ENCODE assay signal across 25 cellular contexts in genomic region chr10:21110358-21110757, GRCh38.
DNase-seq lines count a peak whose midpoint lies in the region; ATAC-seq, FAIRE-seq and TF ChIP-seq lines count a peak whose summit lies in the region.
"Had no signal": no experiment of that assay in that cellular context is flagged by ENCODE, and none has a peak within 500 bp of the region (broad histone marks: within the 10 kb centered on the region; RNA-seq: fewer than 3 reads in every experiment).

No MANE protein-coding gene starts in this region.

- H2BK5ac ChIP-seq in IMR-90 (ENCODE audit: low read depth, low read length, poor library complexity, severe bottlenecking) (no peak overlapping the region), H1 (ENCODE audit: low read depth, low read length) (no peak overlapping the region)

- H3K4ac ChIP-seq in IMR-90 (ENCODE audit: low read depth, low read length) (no peak overlapping the region), H1 (replicated peaks; ENCODE audit: insufficient read length, low read depth, low read length) (no peak overlapping the region)

- H3K9me1 ChIP-seq in IMR-90 (ENCODE audit: insufficient read depth, low read length), result no peaks in the 10 kb centered on the region

- no peak overlapping the region for H3K18ac ChIP-seq in IMR-90 (ENCODE audit: low read depth, low read length)
- no peak overlapping the region for H3K18ac ChIP-seq in H1 (ENCODE audit: extremely low read depth, low read length)

- H3K4me1 ChIP-seq in HepG2 (ENCODE audit: insufficient read depth, low read length) (no peaks in the 10 kb centered on the region), right lobe of liver (no peaks in the 10 kb centered on the region), IMR-90 (ENCODE audit: control insufficient read depth, insufficient read depth, low read length) (no peaks in the 10 kb centered on the region), H1 (replicated peaks in 1 of 4; ENCODE audit: control insufficient read depth in 3 of 4, insufficient read depth in 4 of 4, low read length in 3 of 4) (no peaks in the 10 kb centered on the region), prostate gland (replicated peaks) (no peaks in the 10 kb centered on the region)
- H3K4me1 ChIP-seq: BE2C, BLaER1 had no signal

- no peak for TF ChIP-seq POLR2A in HepG2 (IDR thresholded peaks at IDR 0.05; ENCODE audit: insufficient read depth in 1 of 2, low read depth in 2 of 2, low read length in 2 of 2)
- no peak for TF ChIP-seq POLR2A in right lobe of liver (IDR thresholded peaks at IDR 0.05)
- TF ChIP-seq POLR2A in IMR-90 (IDR thresholded peaks at IDR 0.05; ENCODE audit: low read depth, low read length), result no peak
- TF ChIP-seq POLR2A in H1 (IDR thresholded peaks at IDR 0.05; ENCODE audit: control extremely low read depth in 1 of 2, low read depth in 2 of 2, low read length in 2 of 2), result no peak
- TF ChIP-seq POLR2A in prostate gland (IDR thresholded peaks at IDR 0.05), result no peak

- H3K4me2 ChIP-seq in HepG2 (ENCODE audit: low read depth, low read length) (no peak overlapping the region), IMR-90 (ENCODE audit: low read depth, low read length) (no peak overlapping the region), H1 (ENCODE audit: insufficient read depth in 1 of 2, low read depth in 2 of 2, low read length in 2 of 2) (no peak overlapping the region)
- H3K4me2 ChIP-seq: BLaER1 had no signal

- no peak overlapping the region for H3K56ac ChIP-seq in IMR-90 (ENCODE audit: extremely low read depth, insufficient read depth, low read length)
- H3K56ac ChIP-seq in H1 (replicated peaks; ENCODE audit: insufficient read length, low read depth, low read length), result no peak overlapping the region

- dilution Hi-C loops in IMR-90 (cut with HindIII; ENCODE audit: low sequenced_read_pairs, unreplicated experiment), result no loop called here

- intact Hi-C loops in HepG2 (cut with micrococcal nuclease; ENCODE audit: unreplicated experiment), result no loop called here
- intact Hi-C loops in right lobe of liver (cut with DNase I), result no loop called here
- intact Hi-C loops in IMR-90 (cut with micrococcal nuclease), result no loop called here
- intact Hi-C loops in prostate gland (cut with DNase I), result no loop called here

- in situ Hi-C loops in HepG2 (cut with HindIII; ENCODE audit: extremely low pct_ligation_motif_present, low pct_unique_long_range_greater_than_20kb) (no loop called here), IMR-90 (cut with MboI; ENCODE audit: low sequenced_read_pairs) (no loop called here)

- H3K9me3 ChIP-seq in HepG2 (ENCODE audit: low read length) (no peaks in the 10 kb centered on the region), right lobe of liver (no peaks in the 10 kb centered on the region), IMR-90 (ENCODE audit: control insufficient read depth, insufficient read depth, low read length) (no peaks in the 10 kb centered on the region), H1 (ENCODE audit: insufficient read depth in 2 of 2, low read depth in 1 of 2, low read length in 1 of 2) (no peaks in the 10 kb centered on the region), prostate gland (no peaks in the 10 kb centered on the region)
- H3K9me3 ChIP-seq: BE2C, BLaER1 had no signal

- no peaks in the 10 kb centered on the region for H3K23me2 ChIP-seq in H1 (ENCODE audit: low read depth, low read length)

- H4K8ac ChIP-seq in IMR-90 (ENCODE audit: low read depth in 2 of 2, low read length in 2 of 2) (no peak overlapping the region), H1 (ENCODE audit: extremely low read depth, insufficient read depth, low read length) (no peak overlapping the region)

- H2AFZ ChIP-seq in HepG2 (ENCODE audit: low read length) (no peak overlapping the region), IMR-90 (replicated peaks; ENCODE audit: low read length, poor library complexity) (no peak overlapping the region), H1 (ENCODE audit: low read length) (no peak overlapping the region)

- 4% methylated on average over 2 of the region's 2 CpGs for WGBS in HepG2 (ENCODE audit: low lambda C conversion rate)
- WGBS in right lobe of liver (ENCODE audit: insufficient coverage, low coverage, low lambda C conversion rate, missing lambda C conversion rate), result 63% methylated on average over 2 of the region's 2 CpGs
- WGBS in IMR-90 (ENCODE audit: extremely low coverage in 2 of 2, insufficient read length in 1 of 2), 2 experiments, result 60% methylated on average over 2 of the region's 2 CpGs; no CpG with 5 or more reads in 1 of the 2 experiments
- 90% methylated on average over 2 of the region's 2 CpGs; no CpG with 5 or more reads in 1 of the 2 experiments for WGBS in H1 (ENCODE audit: extremely low coverage in 1 of 2, insufficient coverage in 1 of 2, insufficient read length in 1 of 2, insufficient replicate concordance in 2 of 2, low coverage in 1 of 2, low lambda C conversion rate in 2 of 2, missing lambda C conversion rate in 1 of 2), 2 experiments
- WGBS in prostate gland, result 92% methylated on average over 2 of the region's 2 CpGs

- ATAC-seq in HepG2 (no peak), right lobe of liver (no peak), IMR-90 (ENCODE audit: low read depth) (no peak)
- ATAC-seq: GM12878 had no signal

- H3K79me2 ChIP-seq in HepG2 (ENCODE audit: insufficient read depth, low read length), result no peaks in the 10 kb centered on the region
- no peaks in the 10 kb centered on the region for H3K79me2 ChIP-seq in H1 (ENCODE audit: control insufficient read depth in 1 of 2, insufficient read depth in 2 of 2, low read length in 2 of 2)

- H2BK20ac ChIP-seq in IMR-90 (ENCODE audit: low read depth, low read length), result no peak overlapping the region
- no peak overlapping the region for H2BK20ac ChIP-seq in H1 (ENCODE audit: low read length)

- no peaks in the 10 kb centered on the region for H3K27me3 ChIP-seq in HepG2 (ENCODE audit: control insufficient read depth in 1 of 2, insufficient read depth in 2 of 2, low read length in 2 of 2)
- H3K27me3 ChIP-seq in right lobe of liver, result no peaks in the 10 kb centered on the region
- H3K27me3 ChIP-seq in IMR-90 (ENCODE audit: control insufficient read depth, insufficient read depth, low read length), result no peaks in the 10 kb centered on the region
- no peaks in the 10 kb centered on the region for H3K27me3 ChIP-seq in H1 (replicated peaks in 1 of 4; ENCODE audit: control insufficient read depth in 3 of 4, extremely low read depth in 1 of 4, insufficient read depth in 3 of 4, low read length in 3 of 4)
- no peaks in the 10 kb centered on the region for H3K27me3 ChIP-seq in prostate gland (replicated peaks; ENCODE audit: insufficient read depth)
- H3K27me3 ChIP-seq: BE2C, BLaER1 had no signal

- no peak overlapping the region for H2BK15ac ChIP-seq in IMR-90 (ENCODE audit: low read depth, low read length)
- H2BK15ac ChIP-seq in H1 (ENCODE audit: low read length), result no peak overlapping the region

- no peak overlapping the region for H3K23ac ChIP-seq in IMR-90 (ENCODE audit: low read depth, low read length)
- H3K23ac ChIP-seq in H1 (ENCODE audit: insufficient read length), result no peak overlapping the region

- H3K14ac ChIP-seq in IMR-90 (replicated peaks; ENCODE audit: low read depth, low read length) (no peak overlapping the region), H1 (ENCODE audit: insufficient read length) (no peak overlapping the region)

- no peak overlapping the region for H2BK12ac ChIP-seq in H1 (ENCODE audit: low read depth, low read length)

- H4K5ac ChIP-seq in IMR-90 (ENCODE audit: low read depth, low read length) (no peak overlapping the region), H1 (ENCODE audit: insufficient read length, low read depth, low read length) (no peak overlapping the region)

- no peak for DNase-seq in HepG2 (ENCODE audit: low spot score)
- DNase-seq in right lobe of liver, result no peak
- no peak for DNase-seq in IMR-90
- no peak for DNase-seq in H1 (ENCODE audit: low read depth in 1 of 2, low spot score in 2 of 2)
- DNase-seq in caudate nucleus (lab: John Stamatoyannopoulos, UW), result no peak
- DNase-seq in prostate gland (ENCODE audit: low spot score), result no peak
- DNase-seq: 8988T; BE2C; C1 segment of cervical spinal cord; CD4-positive, alpha-beta memory T cell; CD4-positive, CD25-positive, alpha-beta regulatory T cell; CD8-positive, alpha-beta memory T cell; COR-L47; DMS 273 treated with DMSO at 0.1 percent for 48 hours; DMS153; DMS53; DMS79; DND-41; EL; GDM1 had no signal

- BruUV-seq in HepG2 (replicated peaks; lab: Mats Ljungman, UMichigan) (no TSS peak), IMR-90 (replicated peaks; lab: Mats Ljungman, UMichigan) (no TSS peak)

- no peak for TF ChIP-seq CTCF in HepG2 (CRISPR knock-in tag; IDR thresholded peaks at IDR 0.05)
- TF ChIP-seq CTCF in right lobe of liver (IDR thresholded peaks at IDR 0.05), result no peak
- TF ChIP-seq CTCF in IMR-90 (conservative IDR thresholded peaks at IDR 0.05; ENCODE audit: low read depth, low read length), result no peak
- TF ChIP-seq CTCF in H1 (IDR thresholded peaks at IDR 0.05; ENCODE audit: control extremely low read depth in 1 of 3, insufficient read depth in 1 of 3, low read depth in 1 of 3, low read length in 3 of 3), result no peak
- TF ChIP-seq CTCF in prostate gland (IDR thresholded peaks at IDR 0.05), result no peak

- FAIRE-seq in HepG2 (lab: Jason Lieb, UNC) (no peak), H1 (lab: Jason Lieb, UNC) (no peak)
- FAIRE-seq: A204.1, GM12878, GM12892, GM18507 had no signal

- TF ChIP-seq RAD21 in HepG2 (CRISPR knock-in tag; IDR thresholded peaks at IDR 0.05) (no peak), IMR-90 (IDR thresholded peaks at IDR 0.05; ENCODE audit: low read length) (no peak), H1 (IDR thresholded peaks at IDR 0.05 in 1 of 2, conservative IDR thresholded peaks at IDR 0.05 in 1 of 2; ENCODE audit: low read depth in 2 of 2, low read length in 2 of 2) (no peak)

- H2AK5ac ChIP-seq in IMR-90 (ENCODE audit: low read depth, low read length), result no peak overlapping the region
- H2AK5ac ChIP-seq in H1 (ENCODE audit: low read depth, low read length), result no peak overlapping the region

- H3K79me1 ChIP-seq in IMR-90 (ENCODE audit: low read depth in 1 of 2, low read length in 2 of 2), result no peaks in the 10 kb centered on the region
- no peaks in the 10 kb centered on the region for H3K79me1 ChIP-seq in H1 (ENCODE audit: low read depth, low read length)

- H3K4me3 ChIP-seq in HepG2 (replicated peaks in 1 of 3; ENCODE audit: insufficient read depth in 1 of 3, low read depth in 2 of 3, low read length in 3 of 3) (no peak overlapping the region), right lobe of liver (no peak overlapping the region), IMR-90 (ENCODE audit: insufficient read depth, low read depth, low read length) (no peak overlapping the region), H1 (ENCODE audit: extremely low read depth in 1 of 4, insufficient read depth in 2 of 4, low read depth in 3 of 4, low read length in 4 of 4) (no peak overlapping the region), prostate gland (no peak overlapping the region)
- H3K4me3 ChIP-seq: BLaER1, GM12878 had no signal

- H3K36me3 ChIP-seq in HepG2 (replicated peaks in 1 of 2; ENCODE audit: control insufficient read depth in 1 of 2, insufficient read depth in 2 of 2, low read length in 2 of 2), result no peaks in the 10 kb centered on the region
- no peaks in the 10 kb centered on the region for H3K36me3 ChIP-seq in right lobe of liver
- no peaks in the 10 kb centered on the region for H3K36me3 ChIP-seq in IMR-90 (ENCODE audit: control insufficient read depth, insufficient read depth, low read length)
- no peaks in the 10 kb centered on the region for H3K36me3 ChIP-seq in H1 (ENCODE audit: control insufficient read depth in 2 of 4, insufficient read depth in 4 of 4, low read length in 3 of 4)
- H3K36me3 ChIP-seq in prostate gland, result no peaks in the 10 kb centered on the region
- H3K36me3 ChIP-seq: BE2C, BLaER1 had no signal

- no peaks in the 10 kb centered on the region for H4K20me1 ChIP-seq in HepG2 (ENCODE audit: insufficient read depth, low read length)
- H4K20me1 ChIP-seq in IMR-90 (ENCODE audit: insufficient read depth, low read length), result no peaks in the 10 kb centered on the region
- no peaks in the 10 kb centered on the region for H4K20me1 ChIP-seq in H1 (replicated peaks in 1 of 2; ENCODE audit: control insufficient read depth in 1 of 2, insufficient read depth in 2 of 2, low read length in 2 of 2)
- H4K20me1 ChIP-seq: BLaER1 had no signal

- no peak overlapping the region for H2AK9ac ChIP-seq in IMR-90 (replicated peaks; ENCODE audit: low read depth, low read length, poor library complexity)

- H3K27ac ChIP-seq in HepG2 (ENCODE audit: extremely low read length, insufficient read depth, low read length) (no peak overlapping the region), right lobe of liver (no peak overlapping the region), IMR-90 (ENCODE audit: insufficient read depth, low read length) (no peak overlapping the region), H1 (ENCODE audit: low read depth, low read length) (no peak overlapping the region), caudate nucleus (ENCODE audit: low read depth, low read length) (no peak overlapping the region), prostate gland (no peak overlapping the region)
- H3K27ac ChIP-seq: BLaER1 had no signal

- TF ChIP-seq EP300 in HepG2 (IDR thresholded peaks at IDR 0.05; ENCODE audit: low read depth in 2 of 2, low read length in 2 of 2), result no peak
- TF ChIP-seq EP300 in HepG2 (CRISPR knock-in tag; IDR thresholded peaks at IDR 0.05; ENCODE audit: borderline replicate concordance), result no peak
- TF ChIP-seq EP300 in H1 (IDR thresholded peaks at IDR 0.05; ENCODE audit: borderline replicate concordance in 1 of 2, low read depth in 2 of 2, low read length in 2 of 2), result no peak

- H4K91ac ChIP-seq in IMR-90 (ENCODE audit: insufficient read depth, low read depth, low read length) (no peak overlapping the region), H1 (replicated peaks; ENCODE audit: insufficient read length, low read length) (no peak overlapping the region)

- CTCF ChIA-PET in HepG2 (lab: Yijun Ruan, JAX; ENCODE audit: low intra/inter-chr PET ratio, low total read pairs), result no interaction called here
- CTCF ChIA-PET in IMR-90 (lab: Yijun Ruan, JAX), result no interaction called here
- CTCF ChIA-PET in H1 (lab: Charles Lee; ENCODE audit: partially characterized antibody), result interaction anchor here (1.0 to 1.2 kb wide), 2 partner anchors 13 to 16 kb away, joined by 3 to 4 read pairs; no protein-coding TSS in a partner anchor

- no peak overlapping the region for H3K9ac ChIP-seq in HepG2 (ENCODE audit: insufficient read depth, low read depth, low read length)
- no peak overlapping the region for H3K9ac ChIP-seq in IMR-90 (ENCODE audit: low read depth, low read length)
- H3K9ac ChIP-seq in H1 (replicated peaks in 1 of 4; ENCODE audit: extremely low read depth in 1 of 4, low read depth in 3 of 4, low read length in 3 of 4), result no peak overlapping the region
- H3K9ac ChIP-seq: BLaER1 had no signal

- H2BK120ac ChIP-seq in IMR-90 (ENCODE audit: low read depth, low read length), result no peak overlapping the region
- H2BK120ac ChIP-seq in H1 (replicated peaks; ENCODE audit: low read depth, low read length), result no peak overlapping the region

- POLR2A ChIA-PET in HepG2 (lab: Yijun Ruan, JAX) (no interaction called here), IMR-90 (lab: Charles Lee; ENCODE audit: unreplicated experiment) (no interaction called here), H1 (lab: Charles Lee; ENCODE audit: partially characterized antibody) (no interaction called here)

Comparison
In these comparisons a context has a peak if more than half of its experiments do, and no peak if none do; other contexts are left out.
1. Of the 41 proteins assayed by ChIP-seq in both HepG2 and H1: peak only in HepG2: none; only in H1: none; in both: MAFK; in neither: 40.